ENCODE assay signal across 10 cellular contexts in genomic region chr6:6834356-6835342, GRCh38.
DNase-seq lines count a peak whose midpoint lies in the region; ATAC-seq and TF ChIP-seq lines count a peak whose summit lies in the region.
"Had no signal": no experiment of that assay in that cellular context is flagged by ENCODE, and none has a peak within 500 bp of the region (broad histone marks: within the 10 kb centered on the region; RNA-seq: fewer than 3 reads in every experiment).

No MANE protein-coding gene starts in this region.

- CTCF ChIA-PET in WTC11 (lab: Charles Lee): interaction anchor here (1.0 to 1.4 kb wide), 2 partner anchors 9 to 160 kb away, joined by 3 read pairs; no protein-coding TSS in a partner anchor

- DNase-seq in DND-41 (peak; percentile 45), NCI-H2107 (lab: John Stamatoyannopoulos, UW) (peak; percentile 55), WTC11 (ENCODE audit: low spot score) (no peak), mucosa of descending colon (no peak), anterior cingulate cortex (lab: John Stamatoyannopoulos, UW) (no peak), HPDE6-E6E7 (ENCODE audit: extremely low spot score) (no peak), osteoblast (ENCODE audit: insufficient read length, low spot score, missing footprints) (no peak)
- no peak for DNase-seq in activated T-cell treated with anti-CD3 and anti-CD28 coated beads, Interleukin-2, amount 50 U/mL, for 72 hours
- DNase-seq: activated T-cell treated with anti-CD3 and anti-CD28 coated beads for 4 hours; CD8-positive, alpha-beta memory T cell had no signal

- POLR2A ChIA-PET in WTC11 (lab: Charles Lee): no interaction called here

- H3K4me1 Mint-ChIP-seq in WTC11: no peaks in the 10 kb centered on the region; the same call in 1 of the 2 replicates
- no peaks in the 10 kb centered on the region for H3K4me1 Mint-ChIP-seq in activated T-cell treated with anti-CD3 and anti-CD28 coated beads, Interleukin-2, amount 50 U/mL, for 72 hours (ENCODE audit: low read depth)
- H3K4me1 Mint-ChIP-seq: CD8-positive, alpha-beta memory T cell had no signal

- H3K79me2 ChIP-seq in DND-41 (ENCODE audit: insufficient read depth, low read length) (no peaks in the 10 kb centered on the region), osteoblast (ENCODE audit: insufficient read depth, low read length) (no peaks in the 10 kb centered on the region)

- H2AFZ ChIP-seq in DND-41 (ENCODE audit: low read depth, low read length) (no peak overlapping the region), osteoblast (ENCODE audit: low read length) (no peak overlapping the region)

- H3K9ac ChIP-seq in DND-41 (ENCODE audit: low read depth, low read length): no peak overlapping the region

- no peaks in the 10 kb centered on the region for H3K27me3 Mint-ChIP-seq in WTC11 (ENCODE audit: low read depth)
- H3K27me3 Mint-ChIP-seq in activated T-cell treated with anti-CD3 and anti-CD28 coated beads, Interleukin-2, amount 50 U/mL, for 72 hours (ENCODE audit: low read depth): peaks cover 26% of the 10 kb centered on the region

- no peaks in the 10 kb centered on the region; the same call in 1 of the 2 replicates for H4K20me1 ChIP-seq in DND-41 (ENCODE audit: insufficient read depth, low read length)
- H4K20me1 ChIP-seq in osteoblast (ENCODE audit: insufficient read depth, low read length): no peaks in the 10 kb centered on the region

- H3K4me3 ChIP-seq in DND-41 (ENCODE audit: low read depth in 1 of 2, low read length in 2 of 2) (no peak overlapping the region), mucosa of descending colon (no peak overlapping the region), osteoblast (ENCODE audit: insufficient read depth, low read length) (no peak overlapping the region)

- ATAC-seq in DND-41 (ENCODE audit: insufficient read depth, low read depth) (peak; percentile 74), WTC11 (peak; percentile 34), mucosa of descending colon (peak; percentile 70)
- ATAC-seq in activated T-cell treated with anti-CD3 and anti-CD28 coated beads, Interleukin-2, amount 50 U/mL, for 72 hours (replicated peaks in 1 of 2): no peak

- intact Hi-C loops in mucosa of descending colon (cut with DNase I, micrococcal nuclease): no loop called here

- H3K27ac ChIP-seq in DND-41 (ENCODE audit: low read length): no peak overlapping the region
- H3K27ac ChIP-seq in osteoblast (ENCODE audit: low read depth, low read length): no peak overlapping the region

- no peaks in the 10 kb centered on the region for H3K27me3 ChIP-seq in DND-41 (ENCODE audit: insufficient read depth, low read length, poor library complexity)
- peaks cover 3% of the 10 kb centered on the region for H3K27me3 ChIP-seq in osteoblast (ENCODE audit: insufficient read depth, low read length)

- no peaks in the 10 kb centered on the region for H3K36me3 ChIP-seq in DND-41 (ENCODE audit: insufficient read depth, low read length)
- H3K36me3 ChIP-seq in mucosa of descending colon (ENCODE audit: low read depth): no peaks in the 10 kb centered on the region
- H3K36me3 ChIP-seq in osteoblast (ENCODE audit: insufficient read depth, low read length): no peaks in the 10 kb centered on the region

- H3K36me3 Mint-ChIP-seq in WTC11: no peaks in the 10 kb centered on the region
- no peaks in the 10 kb centered on the region for H3K36me3 Mint-ChIP-seq in activated T-cell treated with anti-CD3 and anti-CD28 coated beads, Interleukin-2, amount 50 U/mL, for 72 hours (ENCODE audit: insufficient read depth in 2 of 2)
- H3K36me3 Mint-ChIP-seq: CD8-positive, alpha-beta memory T cell had no signal

- no peaks in the 10 kb centered on the region for H3K9me3 Mint-ChIP-seq in WTC11
- H3K9me3 Mint-ChIP-seq in activated T-cell treated with anti-CD3 and anti-CD28 coated beads, Interleukin-2, amount 50 U/mL, for 72 hours: no peaks in the 10 kb centered on the region
- H3K9me3 Mint-ChIP-seq: CD8-positive, alpha-beta memory T cell had no signal

- TF ChIP-seq CTCF in DND-41 (IDR thresholded peaks at IDR 0.05; ENCODE audit: borderline replicate concordance, extremely low read depth, low read length, poor library complexity, severe bottlenecking): no peak
- no peak for TF ChIP-seq CTCF in WTC11 (IDR thresholded peaks at IDR 0.05)
- no peak for TF ChIP-seq CTCF in mucosa of descending colon (IDR thresholded peaks at IDR 0.05)
- TF ChIP-seq CTCF in osteoblast (IDR thresholded peaks at IDR 0.05; ENCODE audit: extremely low read depth, low read depth, low read length): no peak

- no peak overlapping the region for H3K27ac Mint-ChIP-seq in WTC11
- H3K27ac Mint-ChIP-seq in activated T-cell treated with anti-CD3 and anti-CD28 coated beads, Interleukin-2, amount 50 U/mL, for 72 hours: no peak overlapping the region

- H3K4me2 ChIP-seq in DND-41 (ENCODE audit: insufficient read depth, low read length): no peak overlapping the region
- H3K4me2 ChIP-seq in osteoblast (ENCODE audit: insufficient read depth, low read length): no peak overlapping the region

- no peaks in the 10 kb centered on the region for H3K4me1 ChIP-seq in DND-41 (ENCODE audit: insufficient read depth, low read length)
- no peaks in the 10 kb centered on the region for H3K4me1 ChIP-seq in mucosa of descending colon (ENCODE audit: low read depth)
- H3K4me1 ChIP-seq in osteoblast (ENCODE audit: insufficient read depth, low read length): no peaks in the 10 kb centered on the region

- H3K9me3 ChIP-seq in DND-41 (ENCODE audit: insufficient read depth, low read length, severe bottlenecking): no peaks in the 10 kb centered on the region
- no peaks in the 10 kb centered on the region for H3K9me3 ChIP-seq in mucosa of descending colon
- H3K9me3 ChIP-seq in osteoblast (ENCODE audit: low read depth, low read length): no peaks in the 10 kb centered on the region

- no peak overlapping the region for H3K4me3 Mint-ChIP-seq in WTC11
- H3K4me3 Mint-ChIP-seq in activated T-cell treated with anti-CD3 and anti-CD28 coated beads, Interleukin-2, amount 50 U/mL, for 72 hours: no peak overlapping the region
- H3K4me3 Mint-ChIP-seq: CD8-positive, alpha-beta memory T cell had no signal

TF ChIP-seq in WTC11, 78 proteins besides CTCF, POLR2A, EP300 and RAD21 (continues in another document):
- no peak for TF ChIP-seq MAX (CRISPR knock-in tag; IDR thresholded peaks at IDR 0.05)
- TF ChIP-seq E2F4 (CRISPR knock-in tag; IDR thresholded peaks at IDR 0.05; ENCODE audit: borderline replicate concordance, low read depth): no peak
- no peak for TF ChIP-seq ZBTB21 (CRISPR knock-in tag; IDR thresholded peaks at IDR 0.05; ENCODE audit: borderline replicate concordance)
- TF ChIP-seq, protein P1, sequence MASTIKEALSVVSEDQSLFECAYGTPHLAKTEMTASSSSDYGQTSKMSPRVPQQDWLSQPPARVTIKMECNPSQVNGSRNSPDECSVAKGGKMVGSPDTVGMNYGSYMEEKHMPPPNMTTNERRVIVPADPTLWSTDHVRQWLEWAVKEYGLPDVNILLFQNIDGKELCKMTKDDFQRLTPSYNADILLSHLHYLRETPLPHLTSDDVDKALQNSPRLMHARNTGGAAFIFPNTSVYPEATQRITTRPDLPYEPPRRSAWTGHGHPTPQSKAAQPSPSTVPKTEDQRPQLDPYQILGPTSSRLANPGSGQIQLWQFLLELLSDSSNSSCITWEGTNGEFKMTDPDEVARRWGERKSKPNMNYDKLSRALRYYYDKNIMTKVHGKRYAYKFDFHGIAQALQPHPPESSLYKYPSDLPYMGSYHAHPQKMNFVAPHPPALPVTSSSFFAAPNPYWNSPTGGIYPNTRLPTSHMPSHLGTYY (CRISPR knock-in tag; IDR thresholded peaks at IDR 0.05): no peak
- TF ChIP-seq FOXJ3 (CRISPR knock-in tag; IDR thresholded peaks at IDR 0.05; ENCODE audit: borderline replicate concordance): no peak
- no peak for TF ChIP-seq AR (CRISPR knock-in tag; IDR thresholded peaks at IDR 0.05)
- TF ChIP-seq TCF7 (CRISPR knock-in tag; IDR thresholded peaks at IDR 0.05; ENCODE audit: low read depth): no peak
- TF ChIP-seq CBFB (CRISPR knock-in tag; IDR thresholded peaks at IDR 0.05; ENCODE audit: low read depth): no peak
- TF ChIP-seq ELF4 (CRISPR knock-in tag; IDR thresholded peaks at IDR 0.05; ENCODE audit: low read depth): no peak
- TF ChIP-seq FOXP1 (CRISPR knock-in tag; IDR thresholded peaks at IDR 0.05; ENCODE audit: borderline replicate concordance): no peak
- TF ChIP-seq HMGA2 (CRISPR knock-in tag; IDR thresholded peaks at IDR 0.05): no peak
- TF ChIP-seq MXD4 (CRISPR knock-in tag; IDR thresholded peaks at IDR 0.05; ENCODE audit: borderline replicate concordance): no peak
- TF ChIP-seq EMX1 (CRISPR knock-in tag; IDR thresholded peaks at IDR 0.05): no peak

Comparison
In these comparisons a context has a peak if more than half of its experiments do, and no peak if none do; other contexts are left out.
1. ATAC-seq: peak in DND-41 (single experiment), WTC11 (single experiment) and mucosa of descending colon (single experiment); none in activated T-cell treated with anti-CD3 and anti-CD28 coated beads, Interleukin-2, amount 50 U/mL, for 72 hours (0 of 2).
2. DNase-seq: peak in DND-41 (single experiment) and NCI-H2107 (single experiment); none in WTC11 (single experiment), mucosa of descending colon (0 of 3), anterior cingulate cortex (0 of 58), HPDE6-E6E7 (single experiment), osteoblast (single experiment) and activated T-cell treated with anti-CD3 and anti-CD28 coated beads, Interleukin-2, amount 50 U/mL, for 72 hours (0 of 2).